17 cellular contexts compared by ENCODE assay signal in genomic region chr3:123380261-123380660, GRCh38.
DNase-seq lines count a peak whose midpoint lies in the region; ATAC-seq, FAIRE-seq and TF ChIP-seq lines count a peak whose summit lies in the region.
"Had no signal": no experiment of that assay in that cellular context is flagged by ENCODE, and none has a peak within 500 bp of the region (broad histone marks: within the 10 kb centered on the region; RNA-seq: fewer than 3 reads in every experiment).

No MANE protein-coding gene starts in this region.

- DNase-seq in left ventricle myocardium inferior, result no peak
- DNase-seq in Right ventricle myocardium superior, result no peak
- DNase-seq in stomach, result no peak
- DNase-seq in frontal cortex (ENCODE audit: low spot score in 2 of 2), result no peak
- no peak for DNase-seq in NCI-H526 treated with DMSO at 0.1 percent for 48 hours (lab: John Stamatoyannopoulos, UW)
- DNase-seq in 8988T, result no peak
- no peak for DNase-seq in DMS153 (lab: John Stamatoyannopoulos, UW)
- DNase-seq: GDM1, KBM-7, MV-4-11, NCI-H1417, NCI-H187 treated with DMSO at 0.1 percent for 48 hours, RPMI8226 had no signal

- H3K9me3 ChIP-seq in left ventricle myocardium inferior (replicated peaks) (no peaks in the 10 kb centered on the region), muscle layer of colon (ENCODE audit: low read length) (no peaks in the 10 kb centered on the region), stomach (no peaks in the 10 kb centered on the region)

- TF ChIP-seq CTCF in left ventricle myocardium inferior (IDR thresholded peaks at IDR 0.05; ENCODE audit: borderline replicate concordance) (no peak), stomach (IDR thresholded peaks at IDR 0.05) (no peak)

- intact Hi-C loops in left ventricle myocardium inferior (cut with micrococcal nuclease) (no loop called here), Right ventricle myocardium superior (cut with DNase I) (no loop called here), stomach (cut with DNase I; ENCODE audit: low total_unique reads) (no loop called here)

- no peak overlapping the region for H3K9ac ChIP-seq in muscle layer of colon (ENCODE audit: low read length)

- TF ChIP-seq EP300 in stomach (IDR thresholded peaks at IDR 0.05), result no peak

- ATAC-seq in Right ventricle myocardium superior (ENCODE audit: poor library complexity), result no peak
- ATAC-seq: GM12878, GM23338 had no signal

- no peak for FAIRE-seq in frontal cortex (lab: Jason Lieb, UNC)
- FAIRE-seq: GM12878 had no signal

- TF ChIP-seq POLR2A in stomach (IDR thresholded peaks at IDR 0.05), result no peak

- H3K27ac ChIP-seq in left ventricle myocardium inferior (replicated peaks) (peak overlapping the region; percentile 89), muscle layer of colon (ENCODE audit: low read depth, low read length) (peak overlapping the region; percentile 21), stomach (peak overlapping the region in 4 of 5 donors; percentile 60 to 89 (median 80))
- H3K27ac ChIP-seq: C4-2B had no signal

- no peaks in the 10 kb centered on the region for H3K36me3 ChIP-seq in left ventricle myocardium inferior
- no peaks in the 10 kb centered on the region for H3K36me3 ChIP-seq in muscle layer of colon (ENCODE audit: insufficient read depth, low read length)
- H3K36me3 ChIP-seq in stomach, result no peaks in the 10 kb centered on the region

- 63 to 77% (median 69%) methylated on average over 2 to 3 of the region's 3 CpGs for WGBS in stomach, 5 donors

- H3K27me3 ChIP-seq in left ventricle myocardium inferior (ENCODE audit: low read depth) (no peaks in the 10 kb centered on the region), muscle layer of colon (ENCODE audit: control insufficient read depth in 1 of 2, insufficient read depth in 2 of 2, low read length in 2 of 2) (no peaks in the 10 kb centered on the region), stomach (no peaks in the 10 kb centered on the region)

- H3K4me1 ChIP-seq in left ventricle myocardium inferior (peaks cover 100% of the 10 kb centered on the region), muscle layer of colon (ENCODE audit: insufficient read depth, low read length) (peaks cover 91% of the 10 kb centered on the region), stomach (peaks cover 4 to 70% (median 33%) of the 10 kb centered on the region in 4 donors)

- H3K4me3 ChIP-seq in left ventricle myocardium inferior (no peak overlapping the region), muscle layer of colon (ENCODE audit: low read depth in 1 of 2, low read length in 2 of 2) (no peak overlapping the region), stomach (no peak overlapping the region)
- H3K4me3 ChIP-seq: GM12878, GM23338 had no signal

Comparison
In these comparisons a context has a peak if more than half of its experiments do, and no peak if none do; other contexts are left out.
1. H3K27ac ChIP-seq: peak in every context shown above with its lines; median percentile 89 in left ventricle myocardium inferior; 80 in stomach; 21 in muscle layer of colon.